Comparison of ENCODE assay signal across 20 cellular contexts in the genomic region with DNA sequence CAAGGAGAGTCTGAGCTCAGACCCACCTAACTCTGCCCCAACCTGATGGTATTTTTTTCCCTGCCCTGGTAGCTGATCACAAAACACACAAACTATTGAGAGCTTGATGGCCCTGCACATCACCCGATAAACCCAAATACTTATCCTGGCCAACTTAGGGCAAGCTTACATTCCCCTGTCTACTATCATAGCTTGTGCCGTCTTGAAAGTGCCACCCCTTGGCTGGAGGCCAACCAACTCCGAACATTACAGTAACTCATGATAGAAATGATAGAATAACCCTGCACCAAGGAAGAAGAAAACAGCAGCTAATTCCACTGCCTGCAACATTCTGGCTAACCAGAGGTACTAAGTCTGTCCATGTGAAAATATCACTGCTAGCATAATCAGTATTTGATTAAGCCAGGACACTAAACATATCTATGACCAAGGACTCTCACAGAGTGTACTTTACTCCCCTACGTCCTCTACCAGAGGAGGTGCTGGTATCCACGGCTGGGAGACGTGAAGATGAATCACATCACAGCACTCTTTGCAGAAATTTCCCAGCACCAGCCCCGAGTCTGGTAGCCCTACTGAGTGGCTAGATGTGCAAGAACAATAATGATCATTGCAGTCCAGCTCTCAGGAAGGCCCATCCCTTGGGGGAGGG. TPM values are rescaled to one million over a fixed set of nuclear protein-coding genes. Genes with fewer than 3 reads are reported as not detected.
DNase-seq lines count a peak whose midpoint lies in the region; ATAC-seq, FAIRE-seq and TF ChIP-seq lines count a peak whose summit lies in the region.
"Had no signal": no experiment of that assay in that cellular context is flagged by ENCODE, and none has a peak within 500 bp of the region (broad histone marks: within the 10 kb centered on the region; RNA-seq: fewer than 3 reads in every experiment).

No MANE protein-coding gene starts in this region.

- H2AK9ac ChIP-seq in IMR-90 (replicated peaks; ENCODE audit: low read depth, low read length, poor library complexity) = peak overlapping the region; percentile 24

- BruUV-seq in IMR-90 (replicated peaks; lab: Mats Ljungman, UMichigan) = no TSS peak

- no peaks in the 10 kb centered on the region for H4K20me1 ChIP-seq in IMR-90 (ENCODE audit: insufficient read depth, low read length)
- H4K20me1 ChIP-seq: BLaER1 had no signal

- H3K9ac ChIP-seq in IMR-90 (ENCODE audit: low read depth, low read length) = no peak overlapping the region
- H3K9ac ChIP-seq in trophoblast cell (ENCODE audit: low read length) = no peak overlapping the region
- H3K9ac ChIP-seq: BLaER1 had no signal

- no peak overlapping the region for H2BK12ac ChIP-seq in trophoblast cell (ENCODE audit: low read length)

- 68% methylated on average over 3 of the region's 7 CpGs; no CpG with 5 or more reads in 1 of the 2 experiments for WGBS in IMR-90 (ENCODE audit: extremely low coverage in 2 of 2, insufficient read length in 1 of 2), 2 experiments
- WGBS in right cardiac atrium = 56% methylated on average over 7 of the region's 7 CpGs
- WGBS in trophoblast cell (ENCODE audit: extremely low coverage, insufficient coverage, insufficient read length) = no CpG with 5 or more reads among the region's 7 CpGs

- no peaks in the 10 kb centered on the region for H3K79me2 ChIP-seq in trophoblast cell (ENCODE audit: control insufficient read depth, insufficient read depth, low read length, poor library complexity)

- H3K27ac ChIP-seq in IMR-90 (ENCODE audit: insufficient read depth, low read length) = no peak overlapping the region
- no peak overlapping the region for H3K27ac ChIP-seq in right cardiac atrium (ENCODE audit: low read length)
- no peak overlapping the region for H3K27ac ChIP-seq in trophoblast cell (ENCODE audit: low read depth, low read length)
- H3K27ac ChIP-seq: 22Rv1, BLaER1 had no signal

- H3K9me3 ChIP-seq in IMR-90 (ENCODE audit: control insufficient read depth, insufficient read depth, low read length) (peaks cover 2% of the 10 kb centered on the region), right cardiac atrium (ENCODE audit: control insufficient read depth, low read length) (no peaks in the 10 kb centered on the region), trophoblast cell (ENCODE audit: insufficient read depth, low read depth, low read length) (peaks cover 4% of the 10 kb centered on the region)

- H2BK15ac ChIP-seq in IMR-90 (ENCODE audit: low read depth, low read length) = no peak overlapping the region

- H4K8ac ChIP-seq in IMR-90 (ENCODE audit: low read depth in 2 of 2, low read length in 2 of 2) (no peak overlapping the region), trophoblast cell (ENCODE audit: low read depth, low read length) (no peak overlapping the region)

- H2BK120ac ChIP-seq in IMR-90 (ENCODE audit: low read depth, low read length) (no peak overlapping the region), trophoblast cell (ENCODE audit: insufficient read depth, low read length, poor library complexity) (no peak overlapping the region)

- no peak overlapping the region for H4K12ac ChIP-seq in trophoblast cell (ENCODE audit: low read depth, low read length)

- H3K9me1 ChIP-seq in IMR-90 (ENCODE audit: insufficient read depth, low read length) = no peaks in the 10 kb centered on the region

- POLR2A ChIA-PET in IMR-90 (lab: Charles Lee; ENCODE audit: unreplicated experiment) = no interaction called here

- no peak overlapping the region for H3K14ac ChIP-seq in IMR-90 (replicated peaks; ENCODE audit: low read depth, low read length)
- no peak overlapping the region for H3K14ac ChIP-seq in trophoblast cell (ENCODE audit: low read length)

- dilution Hi-C loops in IMR-90 (cut with HindIII; ENCODE audit: low sequenced_read_pairs, unreplicated experiment) = no loop called here

- H3K18ac ChIP-seq in IMR-90 (ENCODE audit: low read depth, low read length) (no peak overlapping the region), trophoblast cell (ENCODE audit: low read length) (no peak overlapping the region)

- in situ Hi-C loops in IMR-90 (cut with MboI; ENCODE audit: low sequenced_read_pairs) = no loop called here

- TF ChIP-seq RAD21 in IMR-90 (IDR thresholded peaks at IDR 0.05; ENCODE audit: low read length) = no peak

- H3K4me2 ChIP-seq in IMR-90 (ENCODE audit: low read depth, low read length) (no peak overlapping the region), trophoblast cell (ENCODE audit: low read length) (no peak overlapping the region)
- H3K4me2 ChIP-seq: BLaER1, GM23338 had no signal

- H3K27me3 ChIP-seq in IMR-90 (ENCODE audit: control insufficient read depth, insufficient read depth, low read length) (no peaks in the 10 kb centered on the region), right cardiac atrium (ENCODE audit: control insufficient read depth, insufficient read depth) (no peaks in the 10 kb centered on the region), trophoblast cell (ENCODE audit: insufficient read depth, low read length) (no peaks in the 10 kb centered on the region)
- H3K27me3 ChIP-seq: BLaER1 had no signal

- H3K4me1 ChIP-seq in IMR-90 (ENCODE audit: control insufficient read depth, insufficient read depth, low read length) (no peaks in the 10 kb centered on the region), right cardiac atrium (ENCODE audit: control insufficient read depth, insufficient read depth, low read length) (no peaks in the 10 kb centered on the region), trophoblast cell (ENCODE audit: control insufficient read depth in 1 of 2, insufficient read depth in 2 of 2, low read length in 2 of 2) (no peaks in the 10 kb centered on the region)
- H3K4me1 ChIP-seq: BLaER1 had no signal

- no peak overlapping the region for H3K4ac ChIP-seq in IMR-90 (ENCODE audit: low read depth, low read length)
- H3K4ac ChIP-seq in trophoblast cell (ENCODE audit: low read depth, low read length) = no peak overlapping the region

- DNase-seq in Right ventricle myocardium inferior (ENCODE audit: missing footprints) = no peak
- DNase-seq in cardiac septum (ENCODE audit: low spot score) = no peak
- no peak for DNase-seq in IMR-90
- DNase-seq in right cardiac atrium = peak in 2 of 3 donors; percentile 14 to 55
- DNase-seq in urothelium cell line (ENCODE audit: low spot score) = no peak
- no peak for DNase-seq in NCI-H2196 treated with DMSO at 0.1 percent for 48 hours (lab: John Stamatoyannopoulos, UW; ENCODE audit: unreplicated experiment)
- DNase-seq in trophoblast cell = no peak
- DNase-seq: CD4-positive, alpha-beta memory T cell; DMS153; DMS79; GDM1; HCEC 1CT had no signal

- H2BK20ac ChIP-seq in IMR-90 (ENCODE audit: low read depth, low read length) = no peak overlapping the region

- ATAC-seq in Right ventricle myocardium inferior (peak; percentile 13), IMR-90 (ENCODE audit: low read depth) (no peak), right cardiac atrium (peak; percentile 47 to 61)
- ATAC-seq: GM23338 had no signal

- H2AFZ ChIP-seq in IMR-90 (replicated peaks; ENCODE audit: low read length, poor library complexity) = no peak overlapping the region
- no peak overlapping the region for H2AFZ ChIP-seq in trophoblast cell (ENCODE audit: insufficient read depth, low read length, poor library complexity)

- H4K91ac ChIP-seq in IMR-90 (ENCODE audit: insufficient read depth, low read depth, low read length) = no peak overlapping the region
- H4K91ac ChIP-seq in trophoblast cell (ENCODE audit: low read depth, low read length) = no peak overlapping the region

- no peak for TF ChIP-seq POLR2A in IMR-90 (IDR thresholded peaks at IDR 0.05; ENCODE audit: low read depth, low read length)

- intact Hi-C loops in Right ventricle myocardium inferior (cut with DNase I) = no loop called here
- intact Hi-C loops in cardiac septum (cut with DNase I) = no loop called here
- intact Hi-C loops in IMR-90 (cut with micrococcal nuclease) = no loop called here
- intact Hi-C loops in right cardiac atrium (cut with DNase I) = no loop called here

- no peak overlapping the region for H4K5ac ChIP-seq in IMR-90 (ENCODE audit: low read depth, low read length)

- H2BK5ac ChIP-seq in IMR-90 (ENCODE audit: low read depth, low read length, poor library complexity, severe bottlenecking) = no peak overlapping the region
- no peak overlapping the region for H2BK5ac ChIP-seq in trophoblast cell (ENCODE audit: low read depth, low read length, poor library complexity)

- no peak overlapping the region for H3K23ac ChIP-seq in IMR-90 (ENCODE audit: low read depth, low read length)
- H3K23ac ChIP-seq in trophoblast cell (ENCODE audit: low read length) = no peak overlapping the region

- peaks cover 3% of the 10 kb centered on the region; the same call in 1 of the 2 replicates for H3K36me3 ChIP-seq in IMR-90 (ENCODE audit: control insufficient read depth, insufficient read depth, low read length)
- no peaks in the 10 kb centered on the region for H3K36me3 ChIP-seq in trophoblast cell (ENCODE audit: control insufficient read depth in 1 of 2, insufficient read depth in 2 of 2, low read length in 2 of 2)
- H3K36me3 ChIP-seq: BLaER1 had no signal

- H3K4me3 ChIP-seq in IMR-90 (ENCODE audit: insufficient read depth, low read depth, low read length) (no peak overlapping the region), right cardiac atrium (ENCODE audit: low read length) (no peak overlapping the region), trophoblast cell (ENCODE audit: low read depth, low read length) (no peak overlapping the region)
- H3K4me3 ChIP-seq: BLaER1, GM23338 had no signal

- CTCF ChIA-PET in IMR-90 (lab: Yijun Ruan, JAX) = interaction anchor here (0.5 kb wide), 1 partner anchor 143 kb away, joined by 3 read pairs; no protein-coding TSS in a partner anchor

- H3K79me1 ChIP-seq in IMR-90 (ENCODE audit: low read depth in 1 of 2, low read length in 2 of 2) = no peaks in the 10 kb centered on the region
- no peaks in the 10 kb centered on the region for H3K79me1 ChIP-seq in trophoblast cell (ENCODE audit: low read length)

- TF ChIP-seq CTCF in IMR-90 (conservative IDR thresholded peaks at IDR 0.05; ENCODE audit: low read depth, low read length) = no peak

- FAIRE-seq in urothelium cell line (lab: Jason Lieb, UNC) = peak; percentile 23
- FAIRE-seq: GM12892, GM18507, H54, HTR-8/SVneo had no signal

- no peak overlapping the region for H3K56ac ChIP-seq in IMR-90 (ENCODE audit: extremely low read depth, insufficient read depth, low read length)

- H2AK5ac ChIP-seq in IMR-90 (ENCODE audit: low read depth, low read length) (no peak overlapping the region), trophoblast cell (ENCODE audit: low read length) (no peak overlapping the region)

TF ChIP-seq in IMR-90, 13 proteins besides CTCF, POLR2A, EP300 and RAD21 (continues in another document):
- TF ChIP-seq RFX5 (IDR thresholded peaks at IDR 0.05; ENCODE audit: low read depth, low read length) = no peak
- TF ChIP-seq NFE2L2 (IDR thresholded peaks at IDR 0.05; ENCODE audit: low read depth, low read length) = no peak
- TF ChIP-seq CHD1 (IDR thresholded peaks at IDR 0.05; ENCODE audit: low read depth, low read length) = no peak

RNA-seq across cellular contexts. Expression of a gene that starts 8.9 kb away (rescaled TPM):
- total RNA-seq in Right ventricle myocardium inferior (29.4 TPM), cardiac septum (37.6 TPM), IMR-90 (2012; rRNA removed) (2.2 and 3.0 TPM in 2 replicates), right cardiac atrium (10 to 100 TPM; 28.5 to 42.6 (median 31.3) TPM)
- polyA plus RNA-seq in IMR-90 (2012; rRNA removed) (1.3 and 1.7 TPM in 2 replicates), right cardiac atrium (33.8 TPM)
- 0.55 and 1.1 TPM in 2 replicates for polyA plus RNA-seq in IMR-90 (2012; cell fraction: cytosol; rRNA removed)
- 0.09 and 0.13 TPM in 2 replicates for polyA plus RNA-seq in IMR-90 (2012; cell fraction: nucleus; rRNA removed; ENCODE audit: low replicate concordance)
- 3.8 and 4.0 TPM in 2 replicates for polyA plus RNA-seq in trophoblast cell (2013)
- total RNA-seq: A673 had no signal

Comparison
In these comparisons a context has a peak if more than half of its experiments do, and no peak if none do; other contexts are left out.
1. DNase-seq: peak in right cardiac atrium (2 of 3); none in Right ventricle myocardium inferior (single experiment), cardiac septum (single experiment), IMR-90 (single experiment), urothelium cell line (single experiment), NCI-H2196 treated with DMSO at 0.1 percent for 48 hours (single experiment) and trophoblast cell (0 of 2).